Comparison of ENCODE assay signal across 22 cellular contexts in the genomic region with DNA sequence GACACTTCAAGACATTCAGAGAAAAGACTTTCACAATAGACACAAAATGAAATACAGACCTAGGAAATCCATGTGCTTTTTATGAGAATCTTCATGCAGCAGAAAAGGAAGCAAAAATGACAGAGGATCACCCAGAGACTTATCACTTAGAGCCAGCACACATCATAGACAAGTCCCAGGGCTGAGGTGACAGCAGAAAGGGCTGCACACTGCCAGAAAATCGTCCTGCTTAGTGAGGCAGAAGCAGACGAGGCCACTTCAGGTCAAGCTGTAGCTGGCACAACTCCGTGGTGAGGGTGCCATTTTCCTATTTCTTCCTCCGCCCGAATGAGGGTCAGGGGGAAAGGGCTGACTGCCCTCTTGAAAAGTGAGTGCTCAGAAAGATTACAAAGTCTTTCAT.
DNase-seq lines count a peak whose midpoint lies in the region; ATAC-seq, FAIRE-seq and TF ChIP-seq lines count a peak whose summit lies in the region.
"Had no signal": no experiment of that assay in that cellular context is flagged by ENCODE, and none has a peak within 500 bp of the region (broad histone marks: within the 10 kb centered on the region; RNA-seq: fewer than 3 reads in every experiment).

No MANE protein-coding gene starts in this region.

- no peaks in the 10 kb centered on the region for H3K9me3 ChIP-seq in heart right ventricle
- H3K9me3 ChIP-seq in gastroesophageal sphincter = no peaks in the 10 kb centered on the region
- H3K9me3 ChIP-seq: right lobe of liver, thoracic aorta had no signal

- H3K4me1 ChIP-seq in heart right ventricle (peaks cover 0 to 27% (median 4%) of the 10 kb centered on the region in 9 donors), gastroesophageal sphincter (no peaks in the 10 kb centered on the region)
- H3K4me1 ChIP-seq: right lobe of liver had no signal

- intact Hi-C loops in Right ventricle myocardium superior (cut with DNase I) (loop anchor here (10.0 kb wide), 1 partner anchor 91 kb away; a partner anchor contains a TSS), cardiac septum (cut with DNase I) (no loop called here), heart right ventricle (cut with DNase I) (loop anchor here in 3 of 10 donors (5.0 to 10.0 kb wide), 3 partner anchors 91 to 234 kb away; a partner anchor contains a TSS)

- no peak for TF ChIP-seq EP300 in gastroesophageal sphincter (IDR thresholded peaks at IDR 0.05)

- 24 to 25% methylated on average over 5 of the region's 5 CpGs for WGBS in heart right ventricle, 2 donors
- 28 to 32% methylated on average over 2 to 5 of the region's 5 CpGs for WGBS in gastroesophageal sphincter (ENCODE audit: low coverage in 1 of 2), 2 donors

- TF ChIP-seq POLR2A in H54 (IDR thresholded peaks at IDR 0.05; ENCODE audit: low read depth, low read length) (no peak), gastroesophageal sphincter (IDR thresholded peaks at IDR 0.05) (no peak)

- no peak for FAIRE-seq in H54 (lab: Jason Lieb, UNC)
- FAIRE-seq: G401.6, GM19239 had no signal

- no peaks in the 10 kb centered on the region for H3K27me3 ChIP-seq in heart right ventricle
- H3K27me3 ChIP-seq in gastroesophageal sphincter = no peaks in the 10 kb centered on the region
- H3K27me3 ChIP-seq: right lobe of liver had no signal

- H3K4me3 ChIP-seq in heart right ventricle = no peak overlapping the region
- H3K4me3 ChIP-seq in gastroesophageal sphincter = no peak overlapping the region
- H3K4me3 ChIP-seq: right lobe of liver, thoracic aorta had no signal

- H3K36me3 ChIP-seq in heart right ventricle (no peaks in the 10 kb centered on the region), gastroesophageal sphincter (no peaks in the 10 kb centered on the region)
- H3K36me3 ChIP-seq: right lobe of liver, thoracic aorta had no signal

- ATAC-seq in Right ventricle myocardium superior (ENCODE audit: poor library complexity) (peak; percentile 90), heart right ventricle (peak; percentile 55 to 94 (median 87)), gastroesophageal sphincter (no peak)
- ATAC-seq: activated CD8-positive, alpha-beta T cell treated with anti-CD3 and anti-CD28 coated beads, Interleukin-2, amount 10 ng/mL, durations not matched to agents 7 days and 5 days; left colon; right lobe of liver; stimulated activated memory B cell treated with anti-CD40 and anti-IgM and Interleukin-4, amounts not matched to agents 10 μg/mL and 1 μg/mL and 100 μg/mL, for 72 hours had no signal

- H3K27ac ChIP-seq in heart right ventricle (no peak overlapping the region), gastroesophageal sphincter (no peak overlapping the region)
- H3K27ac ChIP-seq: right lobe of liver, thoracic aorta had no signal

- TF ChIP-seq CTCF in heart right ventricle (IDR thresholded peaks at IDR 0.05) (no peak), gastroesophageal sphincter (IDR thresholded peaks at IDR 0.05) (no peak)

- DNase-seq in Right ventricle myocardium superior (peak; percentile 54), cardiac septum (ENCODE audit: low spot score) (no peak), SK-N-DZ (ENCODE audit: low spot score) (peak; percentile 34), heart right ventricle (peak; percentile 29 to 32), H54 (ENCODE audit: insufficient read length, low spot score) (no peak), A172 (ENCODE audit: low spot score) (no peak)
- DNase-seq: activated CD8-positive, alpha-beta T cell treated with anti-CD3 and anti-CD28 coated beads, Interleukin-2, amount 10 ng/mL, durations not matched to agents 7 days and 5 days; activated naive CD4-positive, alpha-beta T cell treated with anti-CD3 and anti-CD28 coated beads, Interleukin-2, amount 10 ng/mL, durations not matched to agents 7 days and 5 days; activated T-cell treated with anti-CD3 and anti-CD28 coated beads, Interleukin-2, amount 50 U/mL, for 24 hours; AML-193; aorta; Karpas-422; left colon; NCI-H226; occipital lobe; right lobe of liver; T-helper 1 cell had no signal

Comparison
In these comparisons a context has a peak if more than half of its experiments do, and no peak if none do; other contexts are left out.
1. DNase-seq: peak in Right ventricle myocardium superior (single experiment), SK-N-DZ (single experiment) and heart right ventricle (2 of 2); none in cardiac septum (single experiment), H54 (single experiment) and A172 (single experiment).